ENCODE assay signal across 1 cellular context in the genomic region with DNA sequence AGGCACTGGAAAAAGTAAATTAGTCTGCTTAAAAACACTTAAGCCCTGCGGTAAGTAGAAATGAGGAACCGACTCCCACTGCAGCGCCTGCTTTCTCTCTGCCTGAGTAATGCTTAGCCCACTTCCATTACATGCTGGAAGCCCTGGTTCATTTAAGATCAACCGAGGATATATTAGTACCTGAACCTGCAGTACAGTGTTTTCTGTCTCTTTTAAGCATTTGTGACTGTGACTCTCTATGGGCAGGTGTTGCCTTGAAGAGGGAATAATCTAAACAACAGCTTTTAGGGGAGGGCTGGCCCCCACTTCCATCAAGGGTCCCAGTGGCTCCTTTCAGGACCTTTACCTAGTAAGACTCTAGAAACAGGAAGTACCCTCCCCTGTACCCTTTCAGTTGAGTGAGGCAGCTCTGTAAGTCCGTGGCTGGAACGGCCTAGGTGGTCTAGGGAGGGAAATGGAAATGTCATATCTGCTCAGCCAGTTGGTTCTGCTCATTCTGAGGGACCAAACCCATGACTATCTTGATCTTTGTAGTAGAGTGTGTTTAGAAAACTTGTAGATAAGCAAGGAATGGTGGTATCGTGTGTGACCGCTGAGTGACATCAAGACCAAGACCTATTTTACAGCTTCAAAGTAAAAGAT.
TF ChIP-seq lines count a peak whose summit lies in the region.

No MANE protein-coding gene starts in this region.

TF ChIP-seq in K562, 482 proteins besides CTCF, POLR2A, EP300 and RAD21 (continued from another document and continues in another):
- TF ChIP-seq MGA (IDR thresholded peaks at IDR 0.05) = no peak
- no peak for TF ChIP-seq ILK (tag; IDR thresholded peaks at IDR 0.05; ENCODE audit: borderline replicate concordance, low read depth)
- no peak for TF ChIP-seq ELF2 (CRISPR knock-in tag; IDR thresholded peaks at IDR 0.05)
- TF ChIP-seq CBFA2T2 (conservative IDR thresholded peaks at IDR 0.05) = peak; percentile 92
- TF ChIP-seq ZNF695 (CRISPR knock-in tag; IDR thresholded peaks at IDR 0.05) = no peak
- TF ChIP-seq, protein P1, sequence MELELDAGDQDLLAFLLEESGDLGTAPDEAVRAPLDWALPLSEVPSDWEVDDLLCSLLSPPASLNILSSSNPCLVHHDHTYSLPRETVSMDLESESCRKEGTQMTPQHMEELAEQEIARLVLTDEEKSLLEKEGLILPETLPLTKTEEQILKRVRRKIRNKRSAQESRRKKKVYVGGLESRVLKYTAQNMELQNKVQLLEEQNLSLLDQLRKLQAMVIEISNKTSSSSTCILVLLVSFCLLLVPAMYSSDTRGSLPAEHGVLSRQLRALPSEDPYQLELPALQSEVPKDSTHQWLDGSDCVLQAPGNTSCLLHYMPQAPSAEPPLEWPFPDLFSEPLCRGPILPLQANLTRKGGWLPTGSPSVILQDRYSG (tag; conservative IDR thresholded peaks at IDR 0.05; ENCODE audit: low read depth) = no peak
- no peak for TF ChIP-seq POLR2H (tag; IDR thresholded peaks at IDR 0.05; ENCODE audit: low read depth)
- TF ChIP-seq NR2C2 (CRISPR knock-in tag; IDR thresholded peaks at IDR 0.05) = no peak
- TF ChIP-seq NR2C2 (tag; IDR thresholded peaks at IDR 0.05) = no peak
- peak; percentile 64; the same call in 1 of the 2 replicates for TF ChIP-seq CXXC5 (CRISPR knock-in tag; IDR thresholded peaks at IDR 0.05)
- TF ChIP-seq STAG1 (CRISPR knock-in tag; IDR thresholded peaks at IDR 0.05; ENCODE audit: borderline replicate concordance) = no peak
- TF ChIP-seq ZBTB2 (IDR thresholded peaks at IDR 0.05) = no peak
- no peak for TF ChIP-seq ZNF655 (CRISPR knock-in tag; IDR thresholded peaks at IDR 0.05)
- TF ChIP-seq BCL6 (CRISPR knock-in tag; IDR thresholded peaks at IDR 0.05) = no peak
- TF ChIP-seq JUNB (CRISPR knock-in tag; conservative IDR thresholded peaks at IDR 0.05) = no peak
- TF ChIP-seq FOXA3 (CRISPR knock-in tag; conservative IDR thresholded peaks at IDR 0.05 in 1 of 2, IDR thresholded peaks at IDR 0.05 in 1 of 2) = 0 out of 4 replicates have a peak, but pooled peaks of 1 of the 2 experiments have one; percentile 4
- no peak for TF ChIP-seq POLR2G (IDR thresholded peaks at IDR 0.05; ENCODE audit: low read depth, low read length)
- TF ChIP-seq KLF6 (CRISPR knock-in tag; IDR thresholded peaks at IDR 0.05; ENCODE audit: borderline replicate concordance) = no peak
- TF ChIP-seq SMARCE1 (IDR thresholded peaks at IDR 0.05) = peak; percentile 94
- TF ChIP-seq SIRT6 (IDR thresholded peaks at IDR 0.05; ENCODE audit: low read depth, low read length) = no peak
- no peak; the same call in 1 of the 2 replicates for TF ChIP-seq ATF3 (IDR thresholded peaks at IDR 0.05)
- no peak for TF ChIP-seq ATF3 (CRISPR knock-in tag; conservative IDR thresholded peaks at IDR 0.05)
- no peak for TF ChIP-seq ZBTB17 (CRISPR knock-in tag; IDR thresholded peaks at IDR 0.05)
- TF ChIP-seq KDM1A (IDR thresholded peaks at IDR 0.05) = peak; percentile 71 to 79
- no peak for TF ChIP-seq EZH2 (IDR thresholded peaks at IDR 0.05; ENCODE audit: borderline replicate concordance, low read depth, low read length)
- TF ChIP-seq THAP7 (CRISPR knock-in tag; IDR thresholded peaks at IDR 0.05) = no peak
- TF ChIP-seq XRCC5 (IDR thresholded peaks at IDR 0.05; ENCODE audit: low read depth, low read length) = no peak
- no peak for TF ChIP-seq SRSF3 (IDR thresholded peaks at IDR 0.05; ENCODE audit: insufficient read depth, low read length)
- no peak for TF ChIP-seq ZNF398 (CRISPR knock-in tag; IDR thresholded peaks at IDR 0.05)
- TF ChIP-seq PURB (CRISPR knock-in tag; IDR thresholded peaks at IDR 0.05; ENCODE audit: low read depth) = no peak
- no peak for TF ChIP-seq HIVEP1 (CRISPR knock-in tag; IDR thresholded peaks at IDR 0.05)
- TF ChIP-seq NFIX (CRISPR knock-in tag; IDR thresholded peaks at IDR 0.05; ENCODE audit: low read depth) = no peak
- no peak for TF ChIP-seq NFATC3 (IDR thresholded peaks at IDR 0.05)
- TF ChIP-seq POLR2B (IDR thresholded peaks at IDR 0.05; ENCODE audit: low read depth, partially characterized antibody) = no peak
- no peak for TF ChIP-seq SREBF2 (CRISPR knock-in tag; IDR thresholded peaks at IDR 0.05)
- TF ChIP-seq ZBTB7A (IDR thresholded peaks at IDR 0.05; ENCODE audit: borderline replicate concordance, control insufficient read depth, low read depth, low read length) = peak; percentile 82; the same call in 1 of the 2 replicates
- TF ChIP-seq SMARCB1 (IDR thresholded peaks at IDR 0.05; ENCODE audit: insufficient read length, low read depth) = no peak
- peak; percentile 77 for TF ChIP-seq CTBP1 (IDR thresholded peaks at IDR 0.05; ENCODE audit: borderline replicate concordance)
- no peak for TF ChIP-seq LARP7 (IDR thresholded peaks at IDR 0.05)
- TF ChIP-seq CSDE1 (IDR thresholded peaks at IDR 0.05) = no peak
- TF ChIP-seq, protein P2, sequence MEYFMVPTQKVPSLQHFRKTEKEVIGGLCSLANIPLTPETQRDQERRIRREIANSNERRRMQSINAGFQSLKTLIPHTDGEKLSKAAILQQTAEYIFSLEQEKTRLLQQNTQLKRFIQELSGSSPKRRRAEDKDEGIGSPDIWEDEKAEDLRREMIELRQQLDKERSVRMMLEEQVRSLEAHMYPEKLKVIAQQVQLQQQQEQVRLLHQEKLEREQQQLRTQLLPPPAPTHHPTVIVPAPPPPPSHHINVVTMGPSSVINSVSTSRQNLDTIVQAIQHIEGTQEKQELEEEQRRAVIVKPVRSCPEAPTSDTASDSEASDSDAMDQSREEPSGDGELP (CRISPR knock-in tag; IDR thresholded peaks at IDR 0.05; ENCODE audit: borderline replicate concordance) = no peak
- TF ChIP-seq CEBPB (tag; IDR thresholded peaks at IDR 0.05) = no peak
- TF ChIP-seq ZNF57 (CRISPR knock-in tag; IDR thresholded peaks at IDR 0.05) = no peak
